Comparison of ENCODE assay signal across 22 cellular contexts in genomic region chr13:96216543-96216942, GRCh38.
"Had no signal": no experiment of that assay in that cellular context is flagged by ENCODE, and none has a peak within 500 bp of the region (broad histone marks: within the 10 kb centered on the region; RNA-seq: fewer than 3 reads in every experiment).

No MANE protein-coding gene starts in this region.

- ATAC-seq: gastroesophageal sphincter; left colon; left ventricle myocardium superior; naive thymus-derived CD4-positive, alpha-beta T cell; psoas muscle; sciatic nerve; stimulated activated naive B cell treated with anti-CD40 and anti-IgM and Interleukin-4, amounts not matched to agents 10 μg/mL and 1 μg/mL and 100 μg/mL, for 72 hours; stimulated activated naive CD8-positive, alpha-beta T cell treated with anti-CD3 and anti-CD28 coated beads, Interleukin-15, amount 100 ng/mL, for 72 hours; upper lobe of right lung had no signal

- H3K4me1 ChIP-seq: esophagus squamous epithelium, psoas muscle, spleen, testis, tibial nerve, upper lobe of right lung had no signal

- H3K36me3 Mint-ChIP-seq: naive thymus-derived CD4-positive, alpha-beta T cell; stimulated activated naive B cell treated with anti-CD40 and anti-IgM and Interleukin-4, amounts not matched to agents 10 μg/mL and 1 μg/mL and 100 μg/mL, for 72 hours had no signal

- H3K27ac ChIP-seq: esophagus squamous epithelium, gastroesophageal sphincter, neutrophil, psoas muscle, spleen, testis, tibial nerve, upper lobe of right lung had no signal

- H3K9me3 Mint-ChIP-seq: nephron progenitor cell had no signal

- H3K4me3 ChIP-seq: esophagus squamous epithelium, gastroesophageal sphincter, psoas muscle, spleen, testis, tibial nerve, upper lobe of right lung had no signal

- H3K4me1 Mint-ChIP-seq: stimulated activated naive B cell treated with anti-CD40 and anti-IgM and Interleukin-4, amounts not matched to agents 10 μg/mL and 1 μg/mL and 100 μg/mL, for 72 hours; stimulated activated naive CD8-positive, alpha-beta T cell treated with anti-CD3 and anti-CD28 coated beads, Interleukin-15, amount 100 ng/mL, for 72 hours had no signal

- H3K4me3 Mint-ChIP-seq: naive thymus-derived CD4-positive, alpha-beta T cell; nephron progenitor cell; stimulated activated naive B cell treated with anti-CD40 and anti-IgM and Interleukin-4, amounts not matched to agents 10 μg/mL and 1 μg/mL and 100 μg/mL, for 72 hours; stimulated activated naive CD8-positive, alpha-beta T cell treated with anti-CD3 and anti-CD28 coated beads, Interleukin-15, amount 100 ng/mL, for 72 hours had no signal

- H3K27me3 Mint-ChIP-seq: naive thymus-derived CD4-positive, alpha-beta T cell; stimulated activated naive B cell treated with anti-CD40 and anti-IgM and Interleukin-4, amounts not matched to agents 10 μg/mL and 1 μg/mL and 100 μg/mL, for 72 hours; stimulated activated naive CD8-positive, alpha-beta T cell treated with anti-CD3 and anti-CD28 coated beads, Interleukin-15, amount 100 ng/mL, for 72 hours had no signal

- H3K27me3 ChIP-seq: esophagus squamous epithelium, gastroesophageal sphincter, neutrophil, spleen, testis, tibial nerve, upper lobe of right lung had no signal

- H3K36me3 ChIP-seq: esophagus squamous epithelium, gastroesophageal sphincter, neutrophil, spleen, tibial nerve, upper lobe of right lung had no signal

- H3K9me3 ChIP-seq: esophagus squamous epithelium, gastroesophageal sphincter, neutrophil, psoas muscle, spleen, testis, tibial nerve, upper lobe of right lung had no signal

- H3K27ac Mint-ChIP-seq: naive thymus-derived CD4-positive, alpha-beta T cell; nephron progenitor cell; stimulated activated naive B cell treated with anti-CD40 and anti-IgM and Interleukin-4, amounts not matched to agents 10 μg/mL and 1 μg/mL and 100 μg/mL, for 72 hours; stimulated activated naive CD8-positive, alpha-beta T cell treated with anti-CD3 and anti-CD28 coated beads, Interleukin-15, amount 100 ng/mL, for 72 hours had no signal

- DNase-seq: effector memory CD4-positive, alpha-beta T cell; esophagus squamous epithelium; foreskin fibroblast; glutamatergic neuron; left colon; left ventricle myocardium superior; naive thymus-derived CD4-positive, alpha-beta T cell; nephron progenitor cell; psoas muscle; retina; spleen; stimulated activated CD4-positive, alpha-beta T cell treated with anti-CD3 and anti-CD28 coated beads, Interleukin-15, amount 100 ng/mL, for 24 hours; stimulated activated CD4-positive, alpha-beta T cell treated with anti-CD3 and anti-CD28 coated beads, Interleukin-1b, Interleukin-23, amount 100 ng/mL, for 48 hours; stimulated activated CD4-positive, alpha-beta T cell treated with anti-CD3 and anti-CD28 coated beads, Interleukin-4, amount 100 ng/mL, for 24 hours; stimulated activated naive B cell treated with anti-CD40 and anti-IgM and Interleukin-4, amounts not matched to agents 10 μg/mL and 1 μg/mL and 100 μg/mL, for 72 hours; stimulated activated naive CD8-positive, alpha-beta T cell treated with anti-CD3 and anti-CD28 coated beads, Interleukin-15, amount 100 ng/mL, for 72 hours; testis; upper lobe of right lung had no signal
